2 cellular contexts compared by ENCODE assay signal in the genomic region with DNA sequence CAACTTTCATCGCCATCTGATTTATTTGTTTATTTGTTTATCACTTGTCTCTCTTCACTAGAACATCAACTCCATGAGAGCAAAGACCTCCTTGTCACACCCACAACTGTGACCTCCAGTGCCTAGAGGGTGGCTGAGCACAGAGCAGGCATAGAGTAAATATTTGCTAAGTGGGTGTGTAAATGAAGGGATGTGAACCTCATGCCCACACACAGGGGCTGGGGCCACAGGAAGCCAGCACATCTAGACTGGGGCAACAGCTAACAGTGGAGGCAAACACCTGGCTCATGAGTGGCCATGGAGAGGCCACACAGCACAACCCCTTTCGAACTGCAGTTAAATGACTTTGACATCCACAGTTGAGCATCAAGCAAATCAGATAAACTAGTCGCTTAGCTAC.
TF ChIP-seq lines count a peak whose summit lies in the region.

No MANE protein-coding gene starts in this region.

TF ChIP-seq in A549, 52 proteins besides CTCF, POLR2A, EP300 and RAD21:
- TF ChIP-seq, protein P1, sequence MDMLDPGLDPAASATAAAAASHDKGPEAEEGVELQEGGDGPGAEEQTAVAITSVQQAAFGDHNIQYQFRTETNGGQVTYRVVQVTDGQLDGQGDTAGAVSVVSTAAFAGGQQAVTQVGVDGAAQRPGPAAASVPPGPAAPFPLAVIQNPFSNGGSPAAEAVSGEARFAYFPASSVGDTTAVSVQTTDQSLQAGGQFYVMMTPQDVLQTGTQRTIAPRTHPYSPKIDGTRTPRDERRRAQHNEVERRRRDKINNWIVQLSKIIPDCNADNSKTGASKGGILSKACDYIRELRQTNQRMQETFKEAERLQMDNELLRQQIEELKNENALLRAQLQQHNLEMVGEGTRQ (IDR thresholded peaks at IDR 0.05) = no peak
- TF ChIP-seq, protein P2, sequence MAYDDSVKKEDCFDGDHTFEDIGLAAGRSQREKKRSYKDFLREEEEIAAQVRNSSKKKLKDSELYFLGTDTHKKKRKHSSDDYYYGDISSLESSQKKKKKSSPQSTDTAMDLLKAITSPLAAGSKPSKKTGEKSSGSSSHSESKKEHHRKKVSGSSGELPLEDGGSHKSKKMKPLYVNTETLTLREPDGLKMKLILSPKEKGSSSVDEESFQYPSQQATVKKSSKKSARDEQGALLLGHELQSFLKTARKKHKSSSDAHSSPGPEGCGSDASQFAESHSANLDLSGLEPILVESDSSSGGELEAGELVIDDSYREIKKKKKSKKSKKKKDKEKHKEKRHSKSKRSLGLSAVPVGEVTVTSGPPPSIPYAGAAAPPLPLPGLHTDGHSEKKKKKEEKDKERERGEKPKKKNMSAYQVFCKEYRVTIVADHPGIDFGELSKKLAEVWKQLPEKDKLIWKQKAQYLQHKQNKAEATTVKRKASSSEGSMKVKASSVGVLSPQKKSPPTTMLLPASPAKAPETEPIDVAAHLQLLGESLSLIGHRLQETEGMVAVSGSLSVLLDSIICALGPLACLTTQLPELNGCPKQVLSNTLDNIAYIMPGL (CRISPR knock-in tag; IDR thresholded peaks at IDR 0.05; ENCODE audit: borderline replicate concordance) = no peak
- TF ChIP-seq SMC3 (IDR thresholded peaks at IDR 0.05) = no peak

TF ChIP-seq in GM12878, 131 proteins besides CTCF, POLR2A, EP300 and RAD21 (continued from another document):
- TF ChIP-seq, protein P3, sequence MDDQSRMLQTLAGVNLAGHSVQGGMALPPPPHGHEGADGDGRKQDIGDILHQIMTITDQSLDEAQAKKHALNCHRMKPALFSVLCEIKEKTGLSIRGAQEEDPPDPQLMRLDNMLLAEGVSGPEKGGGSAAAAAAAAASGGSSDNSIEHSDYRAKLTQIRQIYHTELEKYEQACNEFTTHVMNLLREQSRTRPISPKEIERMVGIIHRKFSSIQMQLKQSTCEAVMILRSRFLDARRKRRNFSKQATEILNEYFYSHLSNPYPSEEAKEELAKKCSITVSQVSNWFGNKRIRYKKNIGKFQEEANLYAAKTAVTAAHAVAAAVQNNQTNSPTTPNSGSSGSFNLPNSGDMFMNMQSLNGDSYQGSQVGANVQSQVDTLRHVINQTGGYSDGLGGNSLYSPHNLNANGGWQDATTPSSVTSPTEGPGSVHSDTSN (IDR thresholded peaks at IDR 0.05; ENCODE audit: insufficient replicate concordance, low read depth, low read length) = no peak
- TF ChIP-seq CBFB (IDR thresholded peaks at IDR 0.05; ENCODE audit: low read depth) (no peak), FOXM1 (IDR thresholded peaks at IDR 0.05; ENCODE audit: low read depth, low read length) (no peak), TCF3 (IDR thresholded peaks at IDR 0.05; ENCODE audit: borderline replicate concordance, insufficient read depth, low read depth, low read length) (no peak), RCOR1 (conservative IDR thresholded peaks at IDR 0.05; ENCODE audit: low read depth, low read length) (no peak), TARDBP (IDR thresholded peaks at IDR 0.05; ENCODE audit: borderline replicate concordance) (no peak), SMARCA5 (IDR thresholded peaks at IDR 0.05) (no peak), EGR1 (IDR thresholded peaks at IDR 0.05; ENCODE audit: borderline replicate concordance in 1 of 2, low read depth in 2 of 2, low read length in 2 of 2) (no peak), NR2C2 (IDR thresholded peaks at IDR 0.05; ENCODE audit: borderline replicate concordance, control insufficient read depth, insufficient read length, low read depth) (no peak)
- TF ChIP-seq, protein P4, sequence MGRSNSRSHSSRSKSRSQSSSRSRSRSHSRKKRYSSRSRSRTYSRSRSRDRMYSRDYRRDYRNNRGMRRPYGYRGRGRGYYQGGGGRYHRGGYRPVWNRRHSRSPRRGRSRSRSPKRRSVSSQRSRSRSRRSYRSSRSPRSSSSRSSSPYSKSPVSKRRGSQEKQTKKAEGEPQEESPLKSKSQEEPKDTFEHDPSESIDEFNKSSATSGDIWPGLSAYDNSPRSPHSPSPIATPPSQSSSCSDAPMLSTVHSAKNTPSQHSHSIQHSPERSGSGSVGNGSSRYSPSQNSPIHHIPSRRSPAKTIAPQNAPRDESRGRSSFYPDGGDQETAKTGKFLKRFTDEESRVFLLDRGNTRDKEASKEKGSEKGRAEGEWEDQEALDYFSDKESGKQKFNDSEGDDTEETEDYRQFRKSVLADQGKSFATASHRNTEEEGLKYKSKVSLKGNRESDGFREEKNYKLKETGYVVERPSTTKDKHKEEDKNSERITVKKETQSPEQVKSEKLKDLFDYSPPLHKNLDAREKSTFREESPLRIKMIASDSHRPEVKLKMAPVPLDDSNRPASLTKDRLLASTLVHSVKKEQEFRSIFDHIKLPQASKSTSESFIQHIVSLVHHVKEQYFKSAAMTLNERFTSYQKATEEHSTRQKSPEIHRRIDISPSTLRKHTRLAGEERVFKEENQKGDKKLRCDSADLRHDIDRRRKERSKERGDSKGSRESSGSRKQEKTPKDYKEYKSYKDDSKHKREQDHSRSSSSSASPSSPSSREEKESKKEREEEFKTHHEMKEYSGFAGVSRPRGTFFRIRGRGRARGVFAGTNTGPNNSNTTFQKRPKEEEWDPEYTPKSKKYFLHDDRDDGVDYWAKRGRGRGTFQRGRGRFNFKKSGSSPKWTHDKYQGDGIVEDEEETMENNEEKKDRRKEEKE (IDR thresholded peaks at IDR 0.05) = no peak
- TF ChIP-seq, protein P5, sequence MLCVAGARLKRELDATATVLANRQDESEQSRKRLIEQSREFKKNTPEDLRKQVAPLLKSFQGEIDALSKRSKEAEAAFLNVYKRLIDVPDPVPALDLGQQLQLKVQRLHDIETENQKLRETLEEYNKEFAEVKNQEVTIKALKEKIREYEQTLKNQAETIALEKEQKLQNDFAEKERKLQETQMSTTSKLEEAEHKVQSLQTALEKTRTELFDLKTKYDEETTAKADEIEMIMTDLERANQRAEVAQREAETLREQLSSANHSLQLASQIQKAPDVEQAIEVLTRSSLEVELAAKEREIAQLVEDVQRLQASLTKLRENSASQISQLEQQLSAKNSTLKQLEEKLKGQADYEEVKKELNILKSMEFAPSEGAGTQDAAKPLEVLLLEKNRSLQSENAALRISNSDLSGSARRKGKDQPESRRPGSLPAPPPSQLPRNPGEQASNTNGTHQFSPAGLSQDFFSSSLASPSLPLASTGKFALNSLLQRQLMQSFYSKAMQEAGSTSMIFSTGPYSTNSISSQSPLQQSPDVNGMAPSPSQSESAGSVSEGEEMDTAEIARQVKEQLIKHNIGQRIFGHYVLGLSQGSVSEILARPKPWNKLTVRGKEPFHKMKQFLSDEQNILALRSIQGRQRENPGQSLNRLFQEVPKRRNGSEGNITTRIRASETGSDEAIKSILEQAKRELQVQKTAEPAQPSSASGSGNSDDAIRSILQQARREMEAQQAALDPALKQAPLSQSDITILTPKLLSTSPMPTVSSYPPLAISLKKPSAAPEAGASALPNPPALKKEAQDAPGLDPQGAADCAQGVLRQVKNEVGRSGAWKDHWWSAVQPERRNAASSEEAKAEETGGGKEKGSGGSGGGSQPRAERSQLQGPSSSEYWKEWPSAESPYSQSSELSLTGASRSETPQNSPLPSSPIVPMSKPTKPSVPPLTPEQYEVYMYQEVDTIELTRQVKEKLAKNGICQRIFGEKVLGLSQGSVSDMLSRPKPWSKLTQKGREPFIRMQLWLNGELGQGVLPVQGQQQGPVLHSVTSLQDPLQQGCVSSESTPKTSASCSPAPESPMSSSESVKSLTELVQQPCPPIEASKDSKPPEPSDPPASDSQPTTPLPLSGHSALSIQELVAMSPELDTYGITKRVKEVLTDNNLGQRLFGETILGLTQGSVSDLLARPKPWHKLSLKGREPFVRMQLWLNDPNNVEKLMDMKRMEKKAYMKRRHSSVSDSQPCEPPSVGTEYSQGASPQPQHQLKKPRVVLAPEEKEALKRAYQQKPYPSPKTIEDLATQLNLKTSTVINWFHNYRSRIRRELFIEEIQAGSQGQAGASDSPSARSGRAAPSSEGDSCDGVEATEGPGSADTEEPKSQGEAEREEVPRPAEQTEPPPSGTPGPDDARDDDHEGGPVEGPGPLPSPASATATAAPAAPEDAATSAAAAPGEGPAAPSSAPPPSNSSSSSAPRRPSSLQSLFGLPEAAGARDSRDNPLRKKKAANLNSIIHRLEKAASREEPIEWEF (IDR thresholded peaks at IDR 0.05; ENCODE audit: insufficient replicate concordance, low read depth, low read length) = no peak
- TF ChIP-seq, protein P6, sequence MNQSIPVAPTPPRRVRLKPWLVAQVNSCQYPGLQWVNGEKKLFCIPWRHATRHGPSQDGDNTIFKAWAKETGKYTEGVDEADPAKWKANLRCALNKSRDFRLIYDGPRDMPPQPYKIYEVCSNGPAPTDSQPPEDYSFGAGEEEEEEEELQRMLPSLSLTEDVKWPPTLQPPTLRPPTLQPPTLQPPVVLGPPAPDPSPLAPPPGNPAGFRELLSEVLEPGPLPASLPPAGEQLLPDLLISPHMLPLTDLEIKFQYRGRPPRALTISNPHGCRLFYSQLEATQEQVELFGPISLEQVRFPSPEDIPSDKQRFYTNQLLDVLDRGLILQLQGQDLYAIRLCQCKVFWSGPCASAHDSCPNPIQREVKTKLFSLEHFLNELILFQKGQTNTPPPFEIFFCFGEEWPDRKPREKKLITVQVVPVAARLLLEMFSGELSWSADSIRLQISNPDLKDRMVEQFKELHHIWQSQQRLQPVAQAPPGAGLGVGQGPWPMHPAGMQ (IDR thresholded peaks at IDR 0.05; ENCODE audit: borderline replicate concordance) = no peak
- TF ChIP-seq, protein P7, sequence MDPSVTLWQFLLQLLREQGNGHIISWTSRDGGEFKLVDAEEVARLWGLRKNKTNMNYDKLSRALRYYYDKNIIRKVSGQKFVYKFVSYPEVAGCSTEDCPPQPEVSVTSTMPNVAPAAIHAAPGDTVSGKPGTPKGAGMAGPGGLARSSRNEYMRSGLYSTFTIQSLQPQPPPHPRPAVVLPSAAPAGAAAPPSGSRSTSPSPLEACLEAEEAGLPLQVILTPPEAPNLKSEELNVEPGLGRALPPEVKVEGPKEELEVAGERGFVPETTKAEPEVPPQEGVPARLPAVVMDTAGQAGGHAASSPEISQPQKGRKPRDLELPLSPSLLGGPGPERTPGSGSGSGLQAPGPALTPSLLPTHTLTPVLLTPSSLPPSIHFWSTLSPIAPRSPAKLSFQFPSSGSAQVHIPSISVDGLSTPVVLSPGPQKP (IDR thresholded peaks at IDR 0.05; ENCODE audit: low read depth, low read length) = no peak
- TF ChIP-seq, protein P8, sequence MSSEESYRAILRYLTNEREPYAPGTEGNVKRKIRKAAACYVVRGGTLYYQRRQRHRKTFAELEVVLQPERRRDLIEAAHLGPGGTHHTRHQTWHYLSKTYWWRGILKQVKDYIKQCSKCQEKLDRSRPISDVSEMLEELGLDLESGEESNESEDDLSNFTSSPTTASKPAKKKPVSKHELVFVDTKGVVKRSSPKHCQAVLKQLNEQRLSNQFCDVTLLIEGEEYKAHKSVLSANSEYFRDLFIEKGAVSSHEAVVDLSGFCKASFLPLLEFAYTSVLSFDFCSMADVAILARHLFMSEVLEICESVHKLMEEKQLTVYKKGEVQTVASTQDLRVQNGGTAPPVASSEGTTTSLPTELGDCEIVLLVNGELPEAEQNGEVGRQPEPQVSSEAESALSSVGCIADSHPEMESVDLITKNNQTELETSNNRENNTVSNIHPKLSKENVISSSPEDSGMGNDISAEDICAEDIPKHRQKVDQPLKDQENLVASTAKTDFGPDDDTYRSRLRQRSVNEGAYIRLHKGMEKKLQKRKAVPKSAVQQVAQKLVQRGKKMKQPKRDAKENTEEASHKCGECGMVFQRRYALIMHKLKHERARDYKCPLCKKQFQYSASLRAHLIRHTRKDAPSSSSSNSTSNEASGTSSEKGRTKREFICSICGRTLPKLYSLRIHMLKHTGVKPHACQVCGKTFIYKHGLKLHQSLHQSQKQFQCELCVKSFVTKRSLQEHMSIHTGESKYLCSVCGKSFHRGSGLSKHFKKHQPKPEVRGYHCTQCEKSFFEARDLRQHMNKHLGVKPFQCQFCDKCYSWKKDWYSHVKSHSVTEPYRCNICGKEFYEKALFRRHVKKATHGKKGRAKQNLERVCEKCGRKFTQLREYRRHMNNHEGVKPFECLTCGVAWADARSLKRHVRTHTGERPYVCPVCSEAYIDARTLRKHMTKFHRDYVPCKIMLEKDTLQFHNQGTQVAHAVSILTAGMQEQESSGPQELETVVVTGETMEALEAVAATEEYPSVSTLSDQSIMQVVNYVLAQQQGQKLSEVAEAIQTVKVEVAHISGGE (CRISPR knock-in tag; IDR thresholded peaks at IDR 0.05) = no peak
